In genomic region chr7:102073931-102074880, GRCh38 we compare ENCODE assay signal across 28 cellular contexts.
A peak's percentile ranks its signal among the peaks of the same experiment; 100 is the strongest.
DNase-seq lines count a peak whose midpoint lies in the region; ATAC-seq and TF ChIP-seq lines count a peak whose summit lies in the region.
"Had no signal": no experiment of that assay in that cellular context is flagged by ENCODE, and none has a peak within 500 bp of the region (broad histone marks: within the 10 kb centered on the region; RNA-seq: fewer than 3 reads in every experiment).

No MANE protein-coding gene starts in this region.

- no peaks in the 10 kb centered on the region for H3K27me3 ChIP-seq in sigmoid colon
- H3K27me3 ChIP-seq: BLaER1 treated with 17β-estradiol and CSF1 and Interleukin-3, amounts not matched to agents 10 nM and 100 nM; body of pancreas; gastrocnemius medialis; hepatocyte had no signal

- no peak for TF ChIP-seq EP300 in sigmoid colon (IDR thresholded peaks at IDR 0.05)

- TF ChIP-seq CTCF in fibroblast of villous mesenchyme (IDR thresholded peaks at IDR 0.05; ENCODE audit: insufficient read depth, low read depth, low read length), result no peak
- no peak for TF ChIP-seq CTCF in sigmoid colon (IDR thresholded peaks at IDR 0.05)

- peaks cover 0 to 4% (median 0%) of the 10 kb centered on the region in 4 donors for H3K9me3 ChIP-seq in sigmoid colon
- H3K9me3 ChIP-seq: gastrocnemius medialis had no signal

- H3K27ac ChIP-seq in sigmoid colon, result no peak overlapping the region
- H3K27ac ChIP-seq: BLaER1 treated with 17β-estradiol and CSF1 and Interleukin-3, amounts not matched to agents 10 nM and 100 nM; body of pancreas; gastrocnemius medialis; hepatocyte had no signal

- no peak for TF ChIP-seq POLR2A in sigmoid colon (IDR thresholded peaks at IDR 0.05)

- DNase-seq in EL (peak; percentile 73), NCI-H2029 (lab: John Stamatoyannopoulos, UW) (peak; percentile 71), fibroblast of villous mesenchyme (ENCODE audit: low read depth) (peak; percentile 34), posterior vena cava (ENCODE audit: low spot score) (peak; percentile 63), sigmoid colon (no peak), foreskin melanocyte (no peak)
- DNase-seq: activated B cell treated with CpG ODN at 0.5 μM for 24 hours; activated naive CD4-positive, alpha-beta T cell; activated naive CD8-positive, alpha-beta T cell treated with anti-CD3 and anti-CD28 coated beads, Interleukin-2, amount 50 U/mL, for 24 hours; activated T-cell treated with anti-CD3 and anti-CD28 coated beads, Interleukin-2, amount 50 U/mL, for 72 hours; gastrocnemius medialis; mesendoderm; NCI-H1048; NCI-H1694; NCI-H2171; NCI-H510A treated with DMSO at 0.1 percent for 48 hours; SIG-M5; stimulated activated CD4-positive, alpha-beta T cell treated with anti-CD3 and anti-CD28 coated beads, Interleukin-15, amount 100 ng/mL, for 24 hours; trophoblast cell had no signal

- H3K4me3 ChIP-seq in fibroblast of villous mesenchyme (ENCODE audit: low read depth, low read length) (no peak overlapping the region), sigmoid colon (no peak overlapping the region)
- H3K4me3 ChIP-seq: BLaER1 treated with 17β-estradiol and CSF1 and Interleukin-3, amounts not matched to agents 10 nM and 100 nM; body of pancreas; gastrocnemius medialis; hepatocyte; K562 had no signal

- intact Hi-C loops in posterior vena cava (cut with DNase I), result no loop called here
- intact Hi-C loops in sigmoid colon (cut with DNase I), result no loop called here

- ATAC-seq in GM19455 (IDR thresholded peaks at IDR 0.05; ENCODE audit: unreplicated experiment) (no peak), HG02588 (IDR thresholded peaks at IDR 0.05; ENCODE audit: unreplicated experiment) (no peak)
- ATAC-seq: activated naive CD8-positive, alpha-beta T cell treated with anti-CD3 and anti-CD28 coated beads, Interleukin-2, amount 50 U/mL, for 24 hours; activated T-cell treated with anti-CD3 and anti-CD28 coated beads, Interleukin-2, amount 50 U/mL, for 72 hours; body of pancreas; gastrocnemius medialis; HCT116; K562; sciatic nerve; stimulated activated effector memory CD8-positive, alpha-beta T cell treated with anti-CD3 and anti-CD28 coated beads, Interleukin-12 subunit alpha, Interleukin-12 subunit beta, amount 100 ng/mL, for 72 hours had no signal

- WGBS in sigmoid colon, 2 donors, result 70 to 88% methylated on average over 14 of the region's 14 CpGs

- H3K36me3 ChIP-seq in sigmoid colon, result peaks cover 0 to 25% (median 4%) of the 10 kb centered on the region in 4 donors

- no peaks in the 10 kb centered on the region for H3K4me1 ChIP-seq in sigmoid colon
- H3K4me1 ChIP-seq: body of pancreas had no signal

Comparison
In these comparisons a context has a peak if more than half of its experiments do, and no peak if none do; other contexts are left out.
1. DNase-seq: peak in EL (single experiment), NCI-H2029 (single experiment), fibroblast of villous mesenchyme (single experiment) and posterior vena cava (single experiment); none in sigmoid colon (single experiment) and foreskin melanocyte (single experiment).